Comparison of ENCODE assay signal across 23 cellular contexts in genomic region chr12:112243255-112243965, GRCh38.
DNase-seq lines count a peak whose midpoint lies in the region; ATAC-seq, FAIRE-seq and TF ChIP-seq lines count a peak whose summit lies in the region.
"Had no signal": no experiment of that assay in that cellular context is flagged by ENCODE, and none has a peak within 500 bp of the region (broad histone marks: within the 10 kb centered on the region; RNA-seq: fewer than 3 reads in every experiment).

No MANE protein-coding gene starts in this region.

- no peaks in the 10 kb centered on the region for H3K9me3 ChIP-seq in neural progenitor cell (ENCODE audit: low read depth)
- H3K9me3 ChIP-seq: BLaER1, MG63 had no signal

- no peaks in the 10 kb centered on the region for H3K79me2 ChIP-seq in neural progenitor cell (ENCODE audit: low read depth)

- H3K27ac Mint-ChIP-seq in neural progenitor cell, result no peak overlapping the region
- H3K27ac Mint-ChIP-seq: CD4-positive, CD25-positive, alpha-beta regulatory T cell had no signal

- no peaks in the 10 kb centered on the region for H3K9me3 Mint-ChIP-seq in neural progenitor cell
- H3K9me3 Mint-ChIP-seq: CD4-positive, CD25-positive, alpha-beta regulatory T cell had no signal

- peaks cover 16% of the 10 kb centered on the region for H3K36me3 Mint-ChIP-seq in neural progenitor cell

- no peaks in the 10 kb centered on the region for H3F3A ChIP-seq in neural progenitor cell (ENCODE audit: low read depth)

- H3K36me3 ChIP-seq in GM06990 (ENCODE audit: control insufficient read depth, insufficient read depth, low read length) (peaks cover 14% of the 10 kb centered on the region), neural progenitor cell (peaks cover 12% of the 10 kb centered on the region)

- no peak overlapping the region for H3K4me2 ChIP-seq in neural progenitor cell
- H3K4me2 ChIP-seq: BLaER1 had no signal

- DNase-seq in GM06990 (ENCODE audit: extremely low read depth, insufficient read length) (peak; percentile 11), inferior parietal cortex (ENCODE audit: extremely low spot score) (peak; percentile 11), neural progenitor cell (ENCODE audit: low spot score) (peak; percentile 3), urothelium cell line (ENCODE audit: low spot score) (no peak), OCI-M1 (lab: John Stamatoyannopoulos, UW) (no peak), D721Med (ENCODE audit: insufficient read length, low spot score) (no peak)
- DNase-seq: CD4-positive, CD25-positive, alpha-beta regulatory T cell; GM23248; H7; MG63; NCI-H1105 treated with DMSO at 0.1 percent for 48 hours; NCI-H146; NCI-H1930; NCI-H446 treated with DMSO at 0.1 percent for 48 hours; NCI-H526 treated with DMSO at 0.1 percent for 48 hours; SHP77 treated with DMSO at 0.1 percent for 48 hours had no signal

- FAIRE-seq in urothelium cell line (lab: Jason Lieb, UNC) (peak; percentile 9), D721Med (lab: Jason Lieb, UNC) (no peak)
- FAIRE-seq: HTR-8/SVneo, K562 had no signal

- H2AFZ ChIP-seq in neural progenitor cell (replicated peaks), result no peak overlapping the region
- H2AFZ ChIP-seq: GM23248 had no signal

- no peak overlapping the region for H3K4me3 ChIP-seq in GM06990 (replicated peaks; ENCODE audit: low read depth, low read length)
- H3K4me3 ChIP-seq in neural progenitor cell, result no peak overlapping the region
- H3K4me3 ChIP-seq: BLaER1, GM23248, K562, MG63, SK-N-MC had no signal

- no peak overlapping the region for H3K9ac ChIP-seq in neural progenitor cell
- H3K9ac ChIP-seq: BLaER1, GM23248 had no signal

- no peaks in the 10 kb centered on the region for H3K4me1 Mint-ChIP-seq in neural progenitor cell
- H3K4me1 Mint-ChIP-seq: CD4-positive, CD25-positive, alpha-beta regulatory T cell had no signal

- H3K27me3 ChIP-seq in GM06990 (replicated peaks; ENCODE audit: control insufficient read depth, insufficient read depth, low read length) (no peaks in the 10 kb centered on the region), neural progenitor cell (no peaks in the 10 kb centered on the region)
- H3K27me3 ChIP-seq: BLaER1, MG63 had no signal

- no peaks in the 10 kb centered on the region for H3K27me3 Mint-ChIP-seq in neural progenitor cell (ENCODE audit: insufficient read depth, low read depth)
- H3K27me3 Mint-ChIP-seq: CD4-positive, CD25-positive, alpha-beta regulatory T cell had no signal

- TF ChIP-seq CTCF in GM06990 (IDR thresholded peaks at IDR 0.05; ENCODE audit: insufficient read depth, low read length, poor library complexity, severe bottlenecking) (no peak), neural progenitor cell (IDR thresholded peaks at IDR 0.05) (no peak), D721Med (IDR thresholded peaks at IDR 0.05; ENCODE audit: insufficient read depth, missing control alignments) (no peak)

- no peak for ATAC-seq in HG03280 (IDR thresholded peaks at IDR 0.05; ENCODE audit: unreplicated experiment)
- ATAC-seq: K562, Panc1 had no signal

- H3K4me1 ChIP-seq in neural progenitor cell, result peaks cover 4% of the 10 kb centered on the region
- H3K4me1 ChIP-seq: BLaER1 had no signal

- no peaks in the 10 kb centered on the region for H4K20me1 ChIP-seq in neural progenitor cell (ENCODE audit: low read depth)
- H4K20me1 ChIP-seq: BLaER1 had no signal

- H3K4me3 Mint-ChIP-seq in neural progenitor cell, result no peak overlapping the region
- H3K4me3 Mint-ChIP-seq: CD4-positive, CD25-positive, alpha-beta regulatory T cell had no signal

- H3K27ac ChIP-seq in neural progenitor cell, result no peak overlapping the region
- H3K27ac ChIP-seq: BLaER1, GM23248, RWPE1, SK-N-MC had no signal

Comparison
In these comparisons a context has a peak if more than half of its experiments do, and no peak if none do; other contexts are left out.
1. DNase-seq: peak in GM06990 (single experiment), inferior parietal cortex (single experiment) and neural progenitor cell (single experiment); none in urothelium cell line (single experiment), OCI-M1 (single experiment) and D721Med (single experiment).